ENCODE assay signal across 8 cellular contexts in genomic region chr4:123649248-123649643, GRCh38.
DNase-seq lines count a peak whose midpoint lies in the region; ATAC-seq, FAIRE-seq and TF ChIP-seq lines count a peak whose summit lies in the region.

No MANE protein-coding gene starts in this region.

- H3K36me3 ChIP-seq in ACC112 (ENCODE audit: insufficient read depth, low read length) (no peaks in the 10 kb centered on the region), Loucy (ENCODE audit: insufficient read depth, low read length) (no peaks in the 10 kb centered on the region), hepatocyte (replicated peaks; ENCODE audit: insufficient read depth, low read depth) (no peaks in the 10 kb centered on the region)

- no peak overlapping the region for H3K9ac ChIP-seq in Loucy (ENCODE audit: low read depth, low read length, poor library complexity, severe bottlenecking)

- H3K4me2 ChIP-seq in Loucy (ENCODE audit: low read depth, low read length, poor library complexity, severe bottlenecking) = no peak overlapping the region
- H3K4me2 ChIP-seq in hepatocyte = peak overlapping the region; percentile 62

- H4K20me1 ChIP-seq in Loucy (ENCODE audit: insufficient read depth, low read length, poor library complexity, severe bottlenecking) (no peaks in the 10 kb centered on the region), hepatocyte (ENCODE audit: insufficient read depth, poor library complexity, severe bottlenecking) (no peaks in the 10 kb centered on the region)

- DNase-seq in hepatocyte (ENCODE audit: low spot score) (no peak), activated gamma-delta T cell treated with Interleukin-2 at 50 U/mL for 16 hours (no peak), urothelium cell line (ENCODE audit: low spot score) (no peak)
- DNase-seq in stimulated activated CD4-positive, alpha-beta T cell treated with anti-CD3 and anti-CD28 coated beads, Interleukin-4, amount 100 ng/mL, for 1 hour = no peak
- no peak for DNase-seq in effector CD4-positive, alpha-beta T cell

- 61% methylated on average over 3 of the region's 3 CpGs for WGBS in hepatocyte (ENCODE audit: low lambda C conversion rate, missing lambda C conversion rate)

- FAIRE-seq in urothelium cell line (lab: Jason Lieb, UNC) = no peak

- H3F3A ChIP-seq in Loucy (ENCODE audit: low read depth) = no peaks in the 10 kb centered on the region

- peak overlapping the region; percentile 55 for H2AFZ ChIP-seq in ACC112 (ENCODE audit: low read length, unreplicated experiment)
- H2AFZ ChIP-seq in Loucy (ENCODE audit: low read length) = peak overlapping the region; percentile 24
- peak overlapping the region; percentile 14 for H2AFZ ChIP-seq in hepatocyte

- H3K4me1 ChIP-seq in ACC112 (ENCODE audit: control insufficient read depth, insufficient read depth, low read length, unreplicated experiment) (peaks cover 19% of the 10 kb centered on the region), Loucy (ENCODE audit: insufficient read depth, low read length, poor library complexity, severe bottlenecking) (peaks cover 15% of the 10 kb centered on the region), hepatocyte (ENCODE audit: insufficient read depth) (peaks cover 28% of the 10 kb centered on the region)

- peak; percentile 94 for ATAC-seq in GM21447 (IDR thresholded peaks at IDR 0.05; ENCODE audit: unreplicated experiment)

- TF ChIP-seq CTCF in Loucy (conservative IDR thresholded peaks at IDR 0.05; ENCODE audit: low read length) (no peak), hepatocyte (IDR thresholded peaks at IDR 0.05; ENCODE audit: poor library complexity) (no peak)

- peak overlapping the region; percentile 78 for H3K27ac ChIP-seq in ACC112 (ENCODE audit: low read depth, low read length)
- peak overlapping the region; percentile 86 for H3K27ac ChIP-seq in hepatocyte

- no peaks in the 10 kb centered on the region for H3K27me3 ChIP-seq in ACC112 (ENCODE audit: insufficient read depth, low read length)
- no peaks in the 10 kb centered on the region for H3K27me3 ChIP-seq in Loucy (ENCODE audit: insufficient read depth, low read length, poor library complexity, severe bottlenecking)
- no peaks in the 10 kb centered on the region for H3K27me3 ChIP-seq in hepatocyte

- H3K9me2 ChIP-seq in Loucy (replicated peaks; ENCODE audit: low read depth, low read length) = no peaks in the 10 kb centered on the region
- no peaks in the 10 kb centered on the region for H3K9me2 ChIP-seq in hepatocyte (replicated peaks; ENCODE audit: insufficient read depth)

- H3K9me3 ChIP-seq in Loucy (ENCODE audit: insufficient read depth, low read depth, low read length) = no peaks in the 10 kb centered on the region
- no peaks in the 10 kb centered on the region for H3K9me3 ChIP-seq in hepatocyte (ENCODE audit: low read depth)

- H3K4me3 ChIP-seq in ACC112 (ENCODE audit: low read depth, low read length) = peak overlapping the region; percentile 14
- H3K4me3 ChIP-seq in Loucy (ENCODE audit: low read length, poor library complexity, severe bottlenecking) = no peak overlapping the region
- H3K4me3 ChIP-seq in hepatocyte = no peak overlapping the region

- H3K79me2 ChIP-seq in ACC112 (ENCODE audit: control insufficient read depth, insufficient read depth, low read length, unreplicated experiment) (no peaks in the 10 kb centered on the region), Loucy (ENCODE audit: insufficient read depth, low read length) (no peaks in the 10 kb centered on the region), hepatocyte (no peaks in the 10 kb centered on the region)
